In the genomic region with DNA sequence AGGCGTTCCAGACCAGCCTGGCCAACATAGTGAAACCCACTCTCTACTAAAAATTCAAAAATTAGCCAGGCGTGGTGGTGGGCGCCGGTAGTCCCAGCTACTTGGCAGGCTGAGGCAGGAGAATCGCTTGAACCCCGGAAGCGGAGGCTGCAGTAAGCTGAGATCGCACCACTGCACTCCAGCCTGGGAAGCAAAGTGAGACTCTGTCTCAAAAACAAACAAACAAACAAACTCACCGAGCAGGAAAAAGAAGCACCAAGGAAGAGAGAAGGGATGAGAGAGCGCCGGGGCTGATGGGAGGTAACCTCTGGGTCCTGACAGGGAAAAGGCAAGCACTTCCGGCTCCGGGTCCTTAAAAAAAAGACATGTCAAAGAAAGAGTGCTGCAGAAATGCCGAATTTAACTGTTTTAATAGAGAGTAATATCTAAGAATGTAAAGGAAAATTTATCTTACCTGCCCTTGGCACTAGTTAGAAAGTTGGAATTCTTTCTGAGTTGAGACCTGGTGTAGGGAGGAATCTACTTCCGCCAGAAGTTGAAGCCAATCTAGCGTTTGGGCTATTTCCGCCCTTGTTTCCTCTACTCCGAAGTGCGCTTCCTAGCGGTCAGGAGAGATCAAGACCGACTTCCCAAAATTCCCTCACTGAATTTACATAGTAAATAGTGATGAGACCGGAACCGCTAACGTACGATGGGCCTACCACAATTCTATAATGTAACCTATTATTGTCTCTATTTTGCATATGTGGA, we compare ENCODE assay signal across 1 cellular context.
TF ChIP-seq lines count a peak whose summit lies in the region.

No MANE protein-coding gene starts in this region.

TF ChIP-seq in HepG2, 621 proteins besides CTCF, POLR2A, EP300 and RAD21 (continued from another document and continues in another):
- TF ChIP-seq, protein P1, sequence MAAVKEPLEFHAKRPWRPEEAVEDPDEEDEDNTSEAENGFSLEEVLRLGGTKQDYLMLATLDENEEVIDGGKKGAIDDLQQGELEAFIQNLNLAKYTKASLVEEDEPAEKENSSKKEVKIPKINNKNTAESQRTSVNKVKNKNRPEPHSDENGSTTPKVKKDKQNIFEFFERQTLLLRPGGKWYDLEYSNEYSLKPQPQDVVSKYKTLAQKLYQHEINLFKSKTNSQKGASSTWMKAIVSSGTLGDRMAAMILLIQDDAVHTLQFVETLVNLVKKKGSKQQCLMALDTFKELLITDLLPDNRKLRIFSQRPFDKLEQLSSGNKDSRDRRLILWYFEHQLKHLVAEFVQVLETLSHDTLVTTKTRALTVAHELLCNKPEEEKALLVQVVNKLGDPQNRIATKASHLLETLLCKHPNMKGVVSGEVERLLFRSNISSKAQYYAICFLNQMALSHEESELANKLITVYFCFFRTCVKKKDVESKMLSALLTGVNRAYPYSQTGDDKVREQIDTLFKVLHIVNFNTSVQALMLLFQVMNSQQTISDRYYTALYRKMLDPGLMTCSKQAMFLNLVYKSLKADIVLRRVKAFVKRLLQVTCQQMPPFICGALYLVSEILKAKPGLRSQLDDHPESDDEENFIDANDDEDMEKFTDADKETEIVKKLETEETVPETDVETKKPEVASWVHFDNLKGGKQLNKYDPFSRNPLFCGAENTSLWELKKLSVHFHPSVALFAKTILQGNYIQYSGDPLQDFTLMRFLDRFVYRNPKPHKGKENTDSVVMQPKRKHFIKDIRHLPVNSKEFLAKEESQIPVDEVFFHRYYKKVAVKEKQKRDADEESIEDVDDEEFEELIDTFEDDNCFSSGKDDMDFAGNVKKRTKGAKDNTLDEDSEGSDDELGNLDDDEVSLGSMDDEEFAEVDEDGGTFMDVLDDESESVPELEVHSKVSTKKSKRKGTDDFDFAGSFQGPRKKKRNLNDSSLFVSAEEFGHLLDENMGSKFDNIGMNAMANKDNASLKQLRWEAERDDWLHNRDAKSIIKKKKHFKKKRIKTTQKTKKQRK (IDR thresholded peaks at IDR 0.05; ENCODE audit: low read length) = no peak
- TF ChIP-seq YEATS4 (CRISPR knock-in tag; IDR thresholded peaks at IDR 0.05; ENCODE audit: borderline replicate concordance) (0 out of 2 replicates have a peak, but pooled peaks have one; percentile 23), MAFK (conservative IDR thresholded peaks at IDR 0.05 in 1 of 2, IDR thresholded peaks at IDR 0.05 in 1 of 2; ENCODE audit: low read length in 2 of 2) (no peak), LCORL (IDR thresholded peaks at IDR 0.05) (peak; percentile 45; the same call in 1 of the 2 replicates), LCORL (CRISPR knock-in tag; IDR thresholded peaks at IDR 0.05) (peak; percentile 53; the same call in 1 of the 2 replicates), ZNF83 (CRISPR knock-in tag; IDR thresholded peaks at IDR 0.05; ENCODE audit: borderline replicate concordance) (no peak), ZSCAN25 (CRISPR knock-in tag; IDR thresholded peaks at IDR 0.05) (no peak), ZFAT (CRISPR knock-in tag; conservative IDR thresholded peaks at IDR 0.05) (no peak), FOXA1 (IDR thresholded peaks at IDR 0.05) (no peak), FOXA1 (CRISPR knock-in tag; IDR thresholded peaks at IDR 0.05) (peak; percentile 67), MEF2D (CRISPR knock-in tag; IDR thresholded peaks at IDR 0.05) (no peak), SMAD1 (CRISPR knock-in tag; IDR thresholded peaks at IDR 0.05; ENCODE audit: borderline replicate concordance, low read depth) (no peak), ZNF460 (CRISPR knock-in tag; IDR thresholded peaks at IDR 0.05; ENCODE audit: borderline replicate concordance) (no peak), TRIM24 (CRISPR knock-in tag; IDR thresholded peaks at IDR 0.05) (no peak), SRY (CRISPR knock-in tag; IDR thresholded peaks at IDR 0.05) (no peak)
- TF ChIP-seq, protein P2, sequence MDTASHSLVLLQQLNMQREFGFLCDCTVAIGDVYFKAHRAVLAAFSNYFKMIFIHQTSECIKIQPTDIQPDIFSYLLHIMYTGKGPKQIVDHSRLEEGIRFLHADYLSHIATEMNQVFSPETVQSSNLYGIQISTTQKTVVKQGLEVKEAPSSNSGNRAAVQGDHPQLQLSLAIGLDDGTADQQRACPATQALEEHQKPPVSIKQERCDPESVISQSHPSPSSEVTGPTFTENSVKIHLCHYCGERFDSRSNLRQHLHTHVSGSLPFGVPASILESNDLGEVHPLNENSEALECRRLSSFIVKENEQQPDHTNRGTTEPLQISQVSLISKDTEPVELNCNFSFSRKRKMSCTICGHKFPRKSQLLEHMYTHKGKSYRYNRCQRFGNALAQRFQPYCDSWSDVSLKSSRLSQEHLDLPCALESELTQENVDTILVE (CRISPR knock-in tag; IDR thresholded peaks at IDR 0.05) = peak; percentile 27; the same call in 1 of the 2 replicates
- TF ChIP-seq, protein P3, sequence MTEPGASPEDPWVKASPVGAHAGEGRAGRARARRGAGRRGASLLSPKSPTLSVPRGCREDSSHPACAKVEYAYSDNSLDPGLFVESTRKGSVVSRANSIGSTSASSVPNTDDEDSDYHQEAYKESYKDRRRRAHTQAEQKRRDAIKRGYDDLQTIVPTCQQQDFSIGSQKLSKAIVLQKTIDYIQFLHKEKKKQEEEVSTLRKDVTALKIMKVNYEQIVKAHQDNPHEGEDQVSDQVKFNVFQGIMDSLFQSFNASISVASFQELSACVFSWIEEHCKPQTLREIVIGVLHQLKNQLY (CRISPR knock-in tag; IDR thresholded peaks at IDR 0.05) = no peak
- TF ChIP-seq, protein P4, sequence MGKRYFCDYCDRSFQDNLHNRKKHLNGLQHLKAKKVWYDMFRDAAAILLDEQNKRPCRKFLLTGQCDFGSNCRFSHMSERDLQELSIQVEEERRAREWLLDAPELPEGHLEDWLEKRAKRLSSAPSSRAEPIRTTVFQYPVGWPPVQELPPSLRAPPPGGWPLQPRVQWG (CRISPR knock-in tag; IDR thresholded peaks at IDR 0.05; ENCODE audit: borderline replicate concordance, low read depth) = no peak
- TF ChIP-seq, protein P5, sequence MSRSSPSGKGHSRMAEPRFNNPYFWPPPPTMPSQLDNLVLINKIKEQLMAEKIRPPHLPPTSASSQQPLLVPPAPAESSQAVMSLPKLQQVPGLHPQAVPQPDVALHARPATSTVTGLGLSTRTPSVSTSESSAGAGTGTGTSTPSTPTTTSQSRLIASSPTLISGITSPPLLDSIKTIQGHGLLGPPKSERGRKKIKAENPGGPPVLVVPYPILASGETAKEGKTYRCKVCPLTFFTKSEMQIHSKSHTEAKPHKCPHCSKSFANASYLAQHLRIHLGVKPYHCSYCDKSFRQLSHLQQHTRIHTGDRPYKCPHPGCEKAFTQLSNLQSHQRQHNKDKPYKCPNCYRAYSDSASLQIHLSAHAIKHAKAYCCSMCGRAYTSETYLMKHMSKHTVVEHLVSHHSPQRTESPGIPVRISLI (CRISPR knock-in tag; IDR thresholded peaks at IDR 0.05; ENCODE audit: borderline replicate concordance) = 0 out of 2 replicates have a peak, but pooled peaks have one; percentile 33
- TF ChIP-seq, protein P6, sequence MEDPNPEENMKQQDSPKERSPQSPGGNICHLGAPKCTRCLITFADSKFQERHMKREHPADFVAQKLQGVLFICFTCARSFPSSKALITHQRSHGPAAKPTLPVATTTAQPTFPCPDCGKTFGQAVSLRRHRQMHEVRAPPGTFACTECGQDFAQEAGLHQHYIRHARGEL (CRISPR knock-in tag; IDR thresholded peaks at IDR 0.05) = no peak
- TF ChIP-seq, protein P7, sequence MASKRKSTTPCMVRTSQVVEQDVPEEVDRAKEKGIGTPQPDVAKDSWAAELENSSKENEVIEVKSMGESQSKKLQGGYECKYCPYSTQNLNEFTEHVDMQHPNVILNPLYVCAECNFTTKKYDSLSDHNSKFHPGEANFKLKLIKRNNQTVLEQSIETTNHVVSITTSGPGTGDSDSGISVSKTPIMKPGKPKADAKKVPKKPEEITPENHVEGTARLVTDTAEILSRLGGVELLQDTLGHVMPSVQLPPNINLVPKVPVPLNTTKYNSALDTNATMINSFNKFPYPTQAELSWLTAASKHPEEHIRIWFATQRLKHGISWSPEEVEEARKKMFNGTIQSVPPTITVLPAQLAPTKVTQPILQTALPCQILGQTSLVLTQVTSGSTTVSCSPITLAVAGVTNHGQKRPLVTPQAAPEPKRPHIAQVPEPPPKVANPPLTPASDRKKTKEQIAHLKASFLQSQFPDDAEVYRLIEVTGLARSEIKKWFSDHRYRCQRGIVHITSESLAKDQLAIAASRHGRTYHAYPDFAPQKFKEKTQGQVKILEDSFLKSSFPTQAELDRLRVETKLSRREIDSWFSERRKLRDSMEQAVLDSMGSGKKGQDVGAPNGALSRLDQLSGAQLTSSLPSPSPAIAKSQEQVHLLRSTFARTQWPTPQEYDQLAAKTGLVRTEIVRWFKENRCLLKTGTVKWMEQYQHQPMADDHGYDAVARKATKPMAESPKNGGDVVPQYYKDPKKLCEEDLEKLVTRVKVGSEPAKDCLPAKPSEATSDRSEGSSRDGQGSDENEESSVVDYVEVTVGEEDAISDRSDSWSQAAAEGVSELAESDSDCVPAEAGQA (IDR thresholded peaks at IDR 0.05; ENCODE audit: low read depth) = 0 out of 2 replicates have a peak, but pooled peaks have one; percentile 27
- TF ChIP-seq, protein P7 (CRISPR knock-in tag; IDR thresholded peaks at IDR 0.05; ENCODE audit: borderline replicate concordance) = peak; percentile 51; the same call in 1 of the 2 replicates
- TF ChIP-seq, protein P8, sequence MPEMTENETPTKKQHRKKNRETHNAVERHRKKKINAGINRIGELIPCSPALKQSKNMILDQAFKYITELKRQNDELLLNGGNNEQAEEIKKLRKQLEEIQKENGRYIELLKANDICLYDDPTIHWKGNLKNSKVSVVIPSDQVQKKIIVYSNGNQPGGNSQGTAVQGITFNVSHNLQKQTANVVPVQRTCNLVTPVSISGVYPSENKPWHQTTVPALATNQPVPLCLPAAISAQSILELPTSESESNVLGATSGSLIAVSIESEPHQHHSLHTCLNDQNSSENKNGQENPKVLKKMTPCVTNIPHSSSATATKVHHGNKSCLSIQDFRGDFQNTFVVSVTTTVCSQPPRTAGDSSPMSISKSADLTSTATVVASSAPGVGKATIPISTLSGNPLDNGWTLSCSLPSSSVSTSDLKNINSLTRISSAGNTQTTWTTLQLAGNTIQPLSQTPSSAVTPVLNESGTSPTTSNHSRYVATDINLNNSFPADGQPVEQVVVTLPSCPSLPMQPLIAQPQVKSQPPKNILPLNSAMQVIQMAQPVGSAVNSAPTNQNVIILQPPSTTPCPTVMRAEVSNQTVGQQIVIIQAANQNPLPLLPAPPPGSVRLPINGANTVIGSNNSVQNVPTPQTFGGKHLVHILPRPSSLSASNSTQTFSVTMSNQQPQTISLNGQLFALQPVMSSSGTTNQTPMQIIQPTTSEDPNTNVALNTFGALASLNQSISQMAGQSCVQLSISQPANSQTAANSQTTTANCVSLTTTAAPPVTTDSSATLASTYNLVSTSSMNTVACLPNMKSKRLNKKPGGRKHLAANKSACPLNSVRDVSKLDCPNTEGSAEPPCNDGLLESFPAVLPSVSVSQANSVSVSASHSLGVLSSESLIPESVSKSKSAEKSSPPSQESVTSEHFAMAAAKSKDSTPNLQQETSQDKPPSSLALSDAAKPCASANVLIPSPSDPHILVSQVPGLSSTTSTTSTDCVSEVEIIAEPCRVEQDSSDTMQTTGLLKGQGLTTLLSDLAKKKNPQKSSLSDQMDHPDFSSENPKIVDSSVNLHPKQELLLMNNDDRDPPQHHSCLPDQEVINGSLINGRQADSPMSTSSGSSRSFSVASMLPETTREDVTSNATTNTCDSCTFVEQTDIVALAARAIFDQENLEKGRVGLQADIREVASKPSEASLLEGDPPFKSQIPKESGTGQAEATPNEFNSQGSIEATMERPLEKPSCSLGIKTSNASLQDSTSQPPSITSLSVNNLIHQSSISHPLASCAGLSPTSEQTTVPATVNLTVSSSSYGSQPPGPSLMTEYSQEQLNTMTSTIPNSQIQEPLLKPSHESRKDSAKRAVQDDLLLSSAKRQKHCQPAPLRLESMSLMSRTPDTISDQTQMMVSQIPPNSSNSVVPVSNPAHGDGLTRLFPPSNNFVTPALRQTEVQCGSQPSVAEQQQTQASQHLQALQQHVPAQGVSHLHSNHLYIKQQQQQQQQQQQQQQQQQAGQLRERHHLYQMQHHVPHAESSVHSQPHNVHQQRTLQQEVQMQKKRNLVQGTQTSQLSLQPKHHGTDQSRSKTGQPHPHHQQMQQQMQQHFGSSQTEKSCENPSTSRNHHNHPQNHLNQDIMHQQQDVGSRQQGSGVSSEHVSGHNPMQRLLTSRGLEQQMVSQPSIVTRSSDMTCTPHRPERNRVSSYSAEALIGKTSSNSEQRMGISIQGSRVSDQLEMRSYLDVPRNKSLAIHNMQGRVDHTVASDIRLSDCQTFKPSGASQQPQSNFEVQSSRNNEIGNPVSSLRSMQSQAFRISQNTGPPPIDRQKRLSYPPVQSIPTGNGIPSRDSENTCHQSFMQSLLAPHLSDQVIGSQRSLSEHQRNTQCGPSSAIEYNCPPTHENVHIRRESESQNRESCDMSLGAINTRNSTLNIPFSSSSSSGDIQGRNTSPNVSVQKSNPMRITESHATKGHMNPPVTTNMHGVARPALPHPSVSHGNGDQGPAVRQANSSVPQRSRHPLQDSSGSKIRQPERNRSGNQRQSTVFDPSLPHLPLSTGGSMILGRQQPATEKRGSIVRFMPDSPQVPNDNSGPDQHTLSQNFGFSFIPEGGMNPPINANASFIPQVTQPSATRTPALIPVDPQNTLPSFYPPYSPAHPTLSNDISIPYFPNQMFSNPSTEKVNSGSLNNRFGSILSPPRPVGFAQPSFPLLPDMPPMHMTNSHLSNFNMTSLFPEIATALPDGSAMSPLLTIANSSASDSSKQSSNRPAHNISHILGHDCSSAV (CRISPR knock-in tag; IDR thresholded peaks at IDR 0.05; ENCODE audit: borderline replicate concordance) = no peak
